In genomic region chr6:167394820-167395219, GRCh38 we compare ENCODE assay signal across 16 cellular contexts.
A peak's percentile ranks its signal among the peaks of the same experiment; 100 is the strongest.
DNase-seq lines count a peak whose midpoint lies in the region; ATAC-seq and TF ChIP-seq lines count a peak whose summit lies in the region.
"Had no signal": no experiment of that assay in that cellular context is flagged by ENCODE, and none has a peak within 500 bp of the region (broad histone marks: within the 10 kb centered on the region; RNA-seq: fewer than 3 reads in every experiment).

No MANE protein-coding gene starts in this region.

- no peak overlapping the region for H3K9ac ChIP-seq in neural progenitor cell
- H3K9ac ChIP-seq: GM23248 had no signal

- TF ChIP-seq CTCF in GM23338 (conservative IDR thresholded peaks at IDR 0.05; ENCODE audit: low read depth in 2 of 2) (no peak), coronary artery (IDR thresholded peaks at IDR 0.05) (no peak), neural progenitor cell (IDR thresholded peaks at IDR 0.05) (no peak), spleen (IDR thresholded peaks at IDR 0.05 in 8 of 11, conservative IDR thresholded peaks at IDR 0.05 in 3 of 11) (no peak)

- H3K27ac ChIP-seq in GM23338 (ENCODE audit: low read depth) (no peak overlapping the region), coronary artery (no peak overlapping the region), neural progenitor cell (no peak overlapping the region), spleen (no peak overlapping the region), SJCRH30 (no peak overlapping the region)
- H3K27ac ChIP-seq: GM23248 had no signal

- peak; percentile 1 for DNase-seq in GM23338 (ENCODE audit: low spot score)
- peak; percentile 54 for DNase-seq in coronary artery (ENCODE audit: low spot score)
- no peak for DNase-seq in neural progenitor cell (ENCODE audit: low spot score)
- peak; percentile 44 for DNase-seq in spleen
- DNase-seq in epidermal melanocyte (ENCODE audit: insufficient read length, low spot score), result no peak
- DNase-seq in NCI-H524 treated with DMSO at 0.1 percent for 48 hours (lab: John Stamatoyannopoulos, UW), result no peak
- DNase-seq in SJCRH30, result no peak
- DNase-seq: C1 segment of cervical spinal cord; CD4-positive, alpha-beta memory T cell; DMS153; DND-41; GM23248; HFFc6 had no signal

- no peaks in the 10 kb centered on the region for H3K9me2 ChIP-seq in GM23338 (ENCODE audit: insufficient read depth)

- H3K36me3 ChIP-seq in GM23338 (ENCODE audit: insufficient read depth) (no peaks in the 10 kb centered on the region), neural progenitor cell (no peaks in the 10 kb centered on the region), spleen (no peaks in the 10 kb centered on the region), SJCRH30 (no peaks in the 10 kb centered on the region)
- H3K36me3 ChIP-seq: HAP-1 had no signal

- H4K20me1 ChIP-seq in GM23338 (replicated peaks; ENCODE audit: insufficient read depth) (no peaks in the 10 kb centered on the region), neural progenitor cell (ENCODE audit: low read depth) (no peaks in the 10 kb centered on the region)

- H3F3A ChIP-seq in GM23338 (replicated peaks; ENCODE audit: low read depth), result no peaks in the 10 kb centered on the region
- H3F3A ChIP-seq in neural progenitor cell (ENCODE audit: low read depth), result no peaks in the 10 kb centered on the region

- ATAC-seq in GM23338 (no peak; the same call in 2 of the 3 replicates), GM19395 (IDR thresholded peaks at IDR 0.05; ENCODE audit: unreplicated experiment) (no peak)

- WGBS in spleen, 5 donors, result 89 to 94% (median 92%) methylated on average over 19 of the region's 19 CpGs

- no peak overlapping the region for H3K4me2 ChIP-seq in GM23338
- H3K4me2 ChIP-seq in neural progenitor cell, result no peak overlapping the region

- H3K4me1 ChIP-seq in GM23338 (ENCODE audit: insufficient read depth), result no peaks in the 10 kb centered on the region
- H3K4me1 ChIP-seq in neural progenitor cell, result no peaks in the 10 kb centered on the region
- H3K4me1 ChIP-seq in spleen, result no peaks in the 10 kb centered on the region
- no peaks in the 10 kb centered on the region for H3K4me1 ChIP-seq in SJCRH30
- H3K4me1 ChIP-seq: HAP-1 had no signal

- no peak for TF ChIP-seq POLR2A in spleen (IDR thresholded peaks at IDR 0.05)

- H3K79me2 ChIP-seq in GM23338 (replicated peaks; ENCODE audit: insufficient read depth), result no peaks in the 10 kb centered on the region
- no peaks in the 10 kb centered on the region for H3K79me2 ChIP-seq in neural progenitor cell (ENCODE audit: low read depth)

- no peaks in the 10 kb centered on the region for H3K9me3 Mint-ChIP-seq in GM23338
- peaks cover 3% of the 10 kb centered on the region for H3K9me3 Mint-ChIP-seq in neural progenitor cell
- H3K9me3 Mint-ChIP-seq: CD4-positive, alpha-beta memory T cell had no signal

- no peaks in the 10 kb centered on the region for H3K27me3 Mint-ChIP-seq in GM23338 (ENCODE audit: insufficient read depth, low read depth, poor library complexity)
- peaks cover 6% of the 10 kb centered on the region for H3K27me3 Mint-ChIP-seq in neural progenitor cell (ENCODE audit: insufficient read depth, low read depth)

- intact Hi-C loops in spleen (cut with DNase I; ENCODE audit: low total_unique reads), result no loop called here

- no peaks in the 10 kb centered on the region; the same call in 2 of the 3 replicates for H3K4me1 Mint-ChIP-seq in GM23338
- H3K4me1 Mint-ChIP-seq in neural progenitor cell, result no peaks in the 10 kb centered on the region
- H3K4me1 Mint-ChIP-seq: CD4-positive, alpha-beta memory T cell had no signal

- H3K27ac Mint-ChIP-seq in GM23338 (no peak overlapping the region), neural progenitor cell (peak overlapping the region; percentile 61)
- H3K27ac Mint-ChIP-seq: CD4-positive, alpha-beta memory T cell; HFFc6 had no signal

- H3K4me3 ChIP-seq in GM23338, result no peak overlapping the region
- H3K4me3 ChIP-seq in coronary artery, result no peak overlapping the region
- H3K4me3 ChIP-seq in neural progenitor cell, result no peak overlapping the region
- H3K4me3 ChIP-seq in spleen, result no peak overlapping the region
- H3K4me3 ChIP-seq in SJCRH30, result no peak overlapping the region
- H3K4me3 ChIP-seq: GM23248, HAP-1 had no signal

- no peaks in the 10 kb centered on the region for H3K9me3 ChIP-seq in neural progenitor cell (ENCODE audit: low read depth)
- no peaks in the 10 kb centered on the region for H3K9me3 ChIP-seq in spleen
- H3K9me3 ChIP-seq in SJCRH30 (replicated peaks), result no peaks in the 10 kb centered on the region
- H3K9me3 ChIP-seq: Caco-2, HAP-1 had no signal

- no peaks in the 10 kb centered on the region for H3K27me3 ChIP-seq in GM23338 (ENCODE audit: insufficient read depth)
- no peaks in the 10 kb centered on the region for H3K27me3 ChIP-seq in neural progenitor cell
- H3K27me3 ChIP-seq in spleen (replicated peaks in 1 of 7), result no peaks in the 10 kb centered on the region
- no peaks in the 10 kb centered on the region for H3K27me3 ChIP-seq in SJCRH30

- peak overlapping the region; percentile 66 for H2AFZ ChIP-seq in GM23338
- peak overlapping the region; percentile 9 for H2AFZ ChIP-seq in neural progenitor cell (replicated peaks)
- H2AFZ ChIP-seq: GM23248 had no signal

- no peak overlapping the region for H3K4me3 Mint-ChIP-seq in GM23338
- H3K4me3 Mint-ChIP-seq in neural progenitor cell, result peak overlapping the region; percentile 19
- H3K4me3 Mint-ChIP-seq: HFFc6 had no signal

- H3K36me3 Mint-ChIP-seq in GM23338 (ENCODE audit: low read depth) (no peaks in the 10 kb centered on the region), neural progenitor cell (no peaks in the 10 kb centered on the region)
- H3K36me3 Mint-ChIP-seq: CD4-positive, alpha-beta memory T cell had no signal

TF ChIP-seq in GM23338, 12 proteins besides CTCF, POLR2A, EP300 and RAD21 (continues in another document):
- TF ChIP-seq EZH2phosphoT487 (IDR thresholded peaks at IDR 0.05; ENCODE audit: unreplicated experiment) (no peak), NANOG (IDR thresholded peaks at IDR 0.05; ENCODE audit: borderline replicate concordance) (no peak), EZH2 (IDR thresholded peaks at IDR 0.05; ENCODE audit: low read depth, unreplicated experiment) (no peak), STAT1 (IDR thresholded peaks at IDR 0.05; ENCODE audit: unreplicated experiment) (no peak), CREB1 (CRISPR knock-in tag; IDR thresholded peaks at IDR 0.05; ENCODE audit: low read depth) (no peak), POLR2AphosphoS5 (IDR thresholded peaks at IDR 0.05; ENCODE audit: low read depth) (no peak), ETS1 (IDR thresholded peaks at IDR 0.05) (no peak), JUNB (IDR thresholded peaks at IDR 0.05; ENCODE audit: unreplicated experiment) (no peak), ZNF114 (CRISPR knock-in tag; IDR thresholded peaks at IDR 0.05) (no peak)
- TF ChIP-seq, protein P1, sequence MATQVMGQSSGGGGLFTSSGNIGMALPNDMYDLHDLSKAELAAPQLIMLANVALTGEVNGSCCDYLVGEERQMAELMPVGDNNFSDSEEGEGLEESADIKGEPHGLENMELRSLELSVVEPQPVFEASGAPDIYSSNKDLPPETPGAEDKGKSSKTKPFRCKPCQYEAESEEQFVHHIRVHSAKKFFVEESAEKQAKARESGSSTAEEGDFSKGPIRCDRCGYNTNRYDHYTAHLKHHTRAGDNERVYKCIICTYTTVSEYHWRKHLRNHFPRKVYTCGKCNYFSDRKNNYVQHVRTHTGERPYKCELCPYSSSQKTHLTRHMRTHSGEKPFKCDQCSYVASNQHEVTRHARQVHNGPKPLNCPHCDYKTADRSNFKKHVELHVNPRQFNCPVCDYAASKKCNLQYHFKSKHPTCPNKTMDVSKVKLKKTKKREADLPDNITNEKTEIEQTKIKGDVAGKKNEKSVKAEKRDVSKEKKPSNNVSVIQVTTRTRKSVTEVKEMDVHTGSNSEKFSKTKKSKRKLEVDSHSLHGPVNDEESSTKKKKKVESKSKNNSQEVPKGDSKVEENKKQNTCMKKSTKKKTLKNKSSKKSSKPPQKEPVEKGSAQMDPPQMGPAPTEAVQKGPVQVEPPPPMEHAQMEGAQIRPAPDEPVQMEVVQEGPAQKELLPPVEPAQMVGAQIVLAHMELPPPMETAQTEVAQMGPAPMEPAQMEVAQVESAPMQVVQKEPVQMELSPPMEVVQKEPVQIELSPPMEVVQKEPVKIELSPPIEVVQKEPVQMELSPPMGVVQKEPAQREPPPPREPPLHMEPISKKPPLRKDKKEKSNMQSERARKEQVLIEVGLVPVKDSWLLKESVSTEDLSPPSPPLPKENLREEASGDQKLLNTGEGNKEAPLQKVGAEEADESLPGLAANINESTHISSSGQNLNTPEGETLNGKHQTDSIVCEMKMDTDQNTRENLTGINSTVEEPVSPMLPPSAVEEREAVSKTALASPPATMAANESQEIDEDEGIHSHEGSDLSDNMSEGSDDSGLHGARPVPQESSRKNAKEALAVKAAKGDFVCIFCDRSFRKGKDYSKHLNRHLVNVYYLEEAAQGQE (IDR thresholded peaks at IDR 0.05; ENCODE audit: unreplicated experiment), result no peak

Comparison
In these comparisons a context has a peak if more than half of its experiments do, and no peak if none do; other contexts are left out.
1. DNase-seq: peak in GM23338 (single experiment), coronary artery (single experiment) and spleen (single experiment); none in neural progenitor cell (single experiment), epidermal melanocyte (single experiment), NCI-H524 treated with DMSO at 0.1 percent for 48 hours (single experiment) and SJCRH30 (0 of 2).